In the genomic region with DNA sequence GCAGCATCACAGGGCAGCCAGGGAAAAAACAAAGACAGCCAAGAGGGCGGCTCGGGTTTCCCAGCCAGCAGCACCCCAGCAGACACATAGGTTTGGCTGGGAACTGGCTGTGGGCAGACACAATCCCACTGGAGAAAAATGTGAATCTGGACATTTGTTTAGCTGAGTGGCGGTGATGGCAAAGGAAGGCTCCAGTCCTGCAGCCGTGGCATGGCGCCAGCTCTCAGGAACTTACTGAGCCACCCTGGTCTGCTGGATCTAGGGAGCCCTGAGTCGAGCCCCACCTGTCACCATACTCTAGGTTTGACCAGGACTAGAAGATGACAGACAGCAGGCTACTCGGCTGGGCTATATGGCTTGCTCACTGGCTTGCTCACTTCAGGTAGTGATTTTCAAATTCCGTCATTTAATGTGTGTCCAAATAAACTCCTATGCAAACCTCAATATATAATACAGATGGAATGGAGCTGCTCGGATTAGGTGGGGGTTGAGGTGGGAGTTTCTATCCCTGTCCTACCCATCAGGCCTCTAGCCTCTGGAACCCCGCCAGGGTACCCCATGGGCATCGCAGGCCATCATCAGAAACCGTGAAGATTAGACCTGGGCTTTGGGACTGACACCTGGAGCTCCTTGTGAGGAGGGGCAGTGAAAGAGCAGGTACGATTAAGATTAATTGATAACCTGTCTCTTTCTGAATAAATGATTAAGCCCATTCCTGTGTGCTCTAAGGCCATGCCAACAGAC, we compare ENCODE assay signal across 16 cellular contexts. TPM values are rescaled to one million over a fixed set of nuclear protein-coding genes. Genes with fewer than 3 reads are reported as not detected.
A peak's percentile ranks its signal among the peaks of the same experiment; 100 is the strongest.
DNase-seq lines count a peak whose midpoint lies in the region; ATAC-seq and TF ChIP-seq lines count a peak whose summit lies in the region.
"Had no signal": no experiment of that assay in that cellular context is flagged by ENCODE, and none has a peak within 500 bp of the region (broad histone marks: within the 10 kb centered on the region; RNA-seq: fewer than 3 reads in every experiment).

No MANE protein-coding gene starts in this region.

- POLR2A ChIA-PET in WTC11 (lab: Charles Lee): no interaction called here

- intact Hi-C loops in left cardiac atrium (cut with DNase I) (loop anchor here in 1 of 2 donors (2.0 to 5.0 kb wide), 2 partner anchors 37 to 42 kb away; no protein-coding TSS in a partner anchor), Right ventricle myocardium inferior (cut with DNase I) (no loop called here)

- ATAC-seq in left cardiac atrium (no peak), Right ventricle myocardium inferior (no peak), WTC11 (0 out of 2 replicates have a peak, but pooled peaks have one; percentile 41), GM19395 (IDR thresholded peaks at IDR 0.05; ENCODE audit: unreplicated experiment) (no peak), GM18517 (IDR thresholded peaks at IDR 0.05; ENCODE audit: unreplicated experiment) (no peak)
- ATAC-seq: activated naive CD4-positive, alpha-beta T cell treated with anti-CD3 and anti-CD28 coated beads, Interleukin-2, amount 50 U/mL, for 72 hours; activated T-cell treated with anti-CD3 and anti-CD28 coated beads, Interleukin-2, amount 50 U/mL, for 4 hours; CD8-positive, alpha-beta T cell; T-cell had no signal

- H3K27me3 Mint-ChIP-seq in WTC11 (ENCODE audit: low read depth): no peaks in the 10 kb centered on the region; the same call in 1 of the 2 replicates

- no peak for TF ChIP-seq CTCF in WTC11 (IDR thresholded peaks at IDR 0.05)

- H3K4me3 Mint-ChIP-seq in WTC11: no peak overlapping the region
- H3K4me3 Mint-ChIP-seq: activated CD4-positive, alpha-beta memory T cell treated with anti-CD3 and anti-CD28 coated beads for 36 hours; activated T-cell treated with anti-CD3 and anti-CD28 coated beads, Interleukin-2, amount 50 U/mL, for 4 hours; CD8-positive, alpha-beta T cell; T-cell had no signal

- H3K4me1 Mint-ChIP-seq in WTC11: peaks cover 13% of the 10 kb centered on the region

- H3K9me3 Mint-ChIP-seq in WTC11: no peaks in the 10 kb centered on the region
- H3K9me3 Mint-ChIP-seq: activated CD4-positive, alpha-beta memory T cell treated with anti-CD3 and anti-CD28 coated beads for 36 hours; activated naive CD4-positive, alpha-beta T cell treated with anti-CD3 and anti-CD28 coated beads, Interleukin-2, amount 50 U/mL, for 72 hours; activated T-cell treated with anti-CD3 and anti-CD28 coated beads, Interleukin-2, amount 50 U/mL, for 4 hours; CD8-positive, alpha-beta T cell; T-cell had no signal

- no peak overlapping the region for H3K27ac Mint-ChIP-seq in WTC11
- H3K27ac Mint-ChIP-seq: activated CD4-positive, alpha-beta memory T cell treated with anti-CD3 and anti-CD28 coated beads for 36 hours; activated naive CD4-positive, alpha-beta T cell treated with anti-CD3 and anti-CD28 coated beads, Interleukin-2, amount 50 U/mL, for 72 hours; CD8-positive, alpha-beta T cell; T-cell had no signal

- CTCF ChIA-PET in WTC11 (lab: Charles Lee): interaction anchor here (1.1 kb wide), 1 partner anchor 65 kb away, joined by 3 read pairs; no protein-coding TSS in a partner anchor

- H3K36me3 Mint-ChIP-seq in WTC11: no peaks in the 10 kb centered on the region
- H3K36me3 Mint-ChIP-seq: activated CD4-positive, alpha-beta memory T cell treated with anti-CD3 and anti-CD28 coated beads for 36 hours; activated naive CD4-positive, alpha-beta T cell treated with anti-CD3 and anti-CD28 coated beads, Interleukin-2, amount 50 U/mL, for 72 hours; CD8-positive, alpha-beta T cell; T-cell had no signal

- DNase-seq in left cardiac atrium (peak; percentile 48), Right ventricle myocardium inferior (ENCODE audit: missing footprints) (no peak), WTC11 (ENCODE audit: low spot score) (no peak), islet precursor cell (peak; percentile 36), KBM-7 (no peak)
- DNase-seq in stimulated activated CD4-positive, alpha-beta T cell treated with anti-CD3 and anti-CD28 coated beads, Interleukin-4, amount 100 ng/mL, for 24 hours: no peak
- DNase-seq: activated CD4-positive, alpha-beta memory T cell treated with anti-CD3 and anti-CD28 coated beads for 36 hours; activated T-cell treated with anti-CD3 and anti-CD28 coated beads, Interleukin-2, amount 50 U/mL, for 4 hours; brain microvascular endothelial cell; mesendoderm; NCI-H1930; T-cell had no signal

- in situ Hi-C loops in KBM-7 (cut with MboI; ENCODE audit: low pct_unique_long_range_greater_than_20kb, low sequenced_read_pairs): no loop called here

TF ChIP-seq in WTC11, 78 proteins besides CTCF, POLR2A, EP300 and RAD21:
- TF ChIP-seq, protein P1, sequence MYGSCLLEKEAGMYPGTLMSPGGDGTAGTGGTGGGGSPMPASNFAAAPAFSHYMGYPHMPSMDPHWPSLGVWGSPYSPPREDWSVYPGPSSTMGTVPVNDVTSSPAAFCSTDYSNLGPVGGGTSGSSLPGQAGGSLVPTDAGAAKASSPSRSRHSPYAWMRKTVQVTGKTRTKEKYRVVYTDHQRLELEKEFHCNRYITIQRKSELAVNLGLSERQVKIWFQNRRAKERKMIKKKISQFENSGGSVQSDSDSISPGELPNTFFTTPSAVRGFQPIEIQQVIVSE (CRISPR knock-in tag; IDR thresholded peaks at IDR 0.05; ENCODE audit: borderline replicate concordance): no peak
- TF ChIP-seq, protein P2, sequence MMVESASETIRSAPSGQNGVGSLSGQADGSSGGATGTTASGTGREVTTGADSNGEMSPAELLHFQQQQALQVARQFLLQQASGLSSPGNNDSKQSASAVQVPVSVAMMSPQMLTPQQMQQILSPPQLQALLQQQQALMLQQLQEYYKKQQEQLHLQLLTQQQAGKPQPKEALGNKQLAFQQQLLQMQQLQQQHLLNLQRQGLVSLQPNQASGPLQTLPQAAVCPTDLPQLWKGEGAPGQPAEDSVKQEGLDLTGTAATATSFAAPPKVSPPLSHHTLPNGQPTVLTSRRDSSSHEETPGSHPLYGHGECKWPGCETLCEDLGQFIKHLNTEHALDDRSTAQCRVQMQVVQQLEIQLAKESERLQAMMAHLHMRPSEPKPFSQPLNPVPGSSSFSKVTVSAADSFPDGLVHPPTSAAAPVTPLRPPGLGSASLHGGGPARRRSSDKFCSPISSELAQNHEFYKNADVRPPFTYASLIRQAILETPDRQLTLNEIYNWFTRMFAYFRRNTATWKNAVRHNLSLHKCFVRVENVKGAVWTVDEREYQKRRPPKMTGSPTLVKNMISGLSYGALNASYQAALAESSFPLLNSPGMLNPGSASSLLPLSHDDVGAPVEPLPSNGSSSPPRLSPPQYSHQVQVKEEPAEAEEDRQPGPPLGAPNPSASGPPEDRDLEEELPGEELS (CRISPR knock-in tag; IDR thresholded peaks at IDR 0.05): no peak
- TF ChIP-seq RELA (CRISPR knock-in tag; IDR thresholded peaks at IDR 0.05; ENCODE audit: borderline replicate concordance): no peak

RNA-seq across cellular contexts. Expression of a gene that starts 42.6 kb away (rescaled TPM):
- total RNA-seq in left cardiac atrium (10 to 100 TPM; 20.1 to 21.5 TPM), Right ventricle myocardium inferior (22.9 TPM), WTC11 (2021) (4.4 to 5.0 TPM (median 5.0 TPM) in 3 replicates)
- total RNA-seq: CD8-positive, alpha-beta T cell had no signal

Comparison
In these comparisons a context has a peak if more than half of its experiments do, and no peak if none do; other contexts are left out.
1. DNase-seq: peak in left cardiac atrium (single experiment) and islet precursor cell (single experiment); none in Right ventricle myocardium inferior (single experiment), WTC11 (single experiment), KBM-7 (single experiment) and stimulated activated CD4-positive, alpha-beta T cell treated with anti-CD3 and anti-CD28 coated beads, Interleukin-4, amount 100 ng/mL, for 24 hours (single experiment).